ENCODE assay signal across 20 cellular contexts in the genomic region with DNA sequence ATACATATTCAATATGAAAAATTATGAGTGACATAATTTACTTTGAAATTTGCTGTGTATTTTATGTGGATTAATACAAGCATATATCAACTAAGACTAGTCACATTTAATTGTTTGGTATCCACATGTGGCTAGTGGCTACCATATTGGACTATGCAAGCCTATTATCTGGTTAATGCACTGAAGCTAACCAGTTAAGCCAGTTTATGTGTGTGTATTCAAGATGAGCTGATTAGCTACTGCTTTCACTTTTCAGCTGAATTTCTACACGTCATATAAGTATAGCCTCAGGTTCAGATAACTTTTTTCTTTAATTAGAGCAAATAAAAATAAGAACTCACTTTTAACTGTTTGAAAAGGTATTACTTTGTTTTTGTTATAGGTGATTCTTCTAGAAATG.
"Had no signal": no experiment of that assay in that cellular context is flagged by ENCODE, and none has a peak within 500 bp of the region (broad histone marks: within the 10 kb centered on the region; RNA-seq: fewer than 3 reads in every experiment).

No MANE protein-coding gene starts in this region.

- H3K9me3 ChIP-seq: colonic mucosa, psoas muscle, testis had no signal

- H3K79me2 ChIP-seq: hepatocyte, parathyroid adenoma had no signal

- H3K9me3 Mint-ChIP-seq: stimulated activated memory B cell treated with anti-CD40 and anti-IgM and Interleukin-4, amounts not matched to agents 10 μg/mL and 1 μg/mL and 100 μg/mL, for 72 hours had no signal

- H3K27me3 ChIP-seq: colonic mucosa, hepatocyte, spleen, testis, tibial nerve had no signal

- H3K27ac ChIP-seq: colonic mucosa, hepatocyte, parathyroid adenoma, psoas muscle, spleen, testis, tibial nerve had no signal

- H3K36me3 ChIP-seq: colonic mucosa, spleen, tibial nerve had no signal

- H3K27ac Mint-ChIP-seq: naive thymus-derived CD4-positive, alpha-beta T cell; nephron progenitor cell; stimulated activated memory B cell treated with anti-CD40 and anti-IgM and Interleukin-4, amounts not matched to agents 10 μg/mL and 1 μg/mL and 100 μg/mL, for 72 hours; stimulated activated naive CD8-positive, alpha-beta T cell treated with anti-CD3 and anti-CD28 coated beads, Interleukin-15, Interleukin-2, amounts not matched to agents 100 ng/mL and 50 ng/mL, for 24 hours had no signal

- DNase-seq: colonic mucosa; dermis blood vessel endothelial cell; erythroblast; foreskin melanocyte; head of caudate nucleus; mesendoderm; naive thymus-derived CD4-positive, alpha-beta T cell; nephron progenitor cell; psoas muscle; spleen; stimulated activated CD4-positive, alpha-beta T cell treated with anti-CD3 and anti-CD28 coated beads, Interleukin-15, amount 100 ng/mL, for 24 hours; stimulated activated CD4-positive, alpha-beta T cell treated with anti-CD3 and anti-CD28 coated beads, Interleukin-1b, Interleukin-23, amount 100 ng/mL, for 48 hours; stimulated activated CD4-positive, alpha-beta T cell treated with anti-CD3 and anti-CD28 coated beads, Interleukin-4, amount 100 ng/mL, for 24 hours; testis had no signal

- H3K27me3 Mint-ChIP-seq: naive thymus-derived CD4-positive, alpha-beta T cell; stimulated activated memory B cell treated with anti-CD40 and anti-IgM and Interleukin-4, amounts not matched to agents 10 μg/mL and 1 μg/mL and 100 μg/mL, for 72 hours; stimulated activated naive CD8-positive, alpha-beta T cell treated with anti-CD3 and anti-CD28 coated beads, Interleukin-15, Interleukin-2, amounts not matched to agents 100 ng/mL and 50 ng/mL, for 24 hours had no signal

- H3K4me3 Mint-ChIP-seq: naive thymus-derived CD4-positive, alpha-beta T cell; nephron progenitor cell; stimulated activated memory B cell treated with anti-CD40 and anti-IgM and Interleukin-4, amounts not matched to agents 10 μg/mL and 1 μg/mL and 100 μg/mL, for 72 hours; stimulated activated naive CD8-positive, alpha-beta T cell treated with anti-CD3 and anti-CD28 coated beads, Interleukin-15, Interleukin-2, amounts not matched to agents 100 ng/mL and 50 ng/mL, for 24 hours had no signal

- H3K36me3 Mint-ChIP-seq: naive thymus-derived CD4-positive, alpha-beta T cell; stimulated activated memory B cell treated with anti-CD40 and anti-IgM and Interleukin-4, amounts not matched to agents 10 μg/mL and 1 μg/mL and 100 μg/mL, for 72 hours had no signal

- H2AFZ ChIP-seq: hepatocyte, parathyroid adenoma had no signal

- ATAC-seq: naive thymus-derived CD4-positive, alpha-beta T cell; psoas muscle; sciatic nerve; stimulated activated memory B cell treated with anti-CD40 and anti-IgM and Interleukin-4, amounts not matched to agents 10 μg/mL and 1 μg/mL and 100 μg/mL, for 72 hours had no signal

- H3K4me1 ChIP-seq: colonic mucosa, parathyroid adenoma, psoas muscle, spleen, testis, tibial nerve had no signal

- H3K4me1 Mint-ChIP-seq: naive thymus-derived CD4-positive, alpha-beta T cell; stimulated activated memory B cell treated with anti-CD40 and anti-IgM and Interleukin-4, amounts not matched to agents 10 μg/mL and 1 μg/mL and 100 μg/mL, for 72 hours had no signal

- H3K4me3 ChIP-seq: colonic mucosa, hepatocyte, psoas muscle, spleen, testis, tibial nerve had no signal

- H3K9ac ChIP-seq: parathyroid adenoma had no signal

- H3K4me2 ChIP-seq: hepatocyte had no signal
